Comparison of ENCODE assay signal across 8 cellular contexts in genomic region chr17:81701288-81702071, GRCh38. TPM values are rescaled to one million over a fixed set of nuclear protein-coding genes. Genes with fewer than 3 reads are reported as not detected.
A peak's percentile ranks its signal among the peaks of the same experiment; 100 is the strongest.
DNase-seq lines count a peak whose midpoint lies in the region; ATAC-seq and TF ChIP-seq lines count a peak whose summit lies in the region.

No MANE protein-coding gene starts in this region.

- TF ChIP-seq CTCF in hepatocyte (IDR thresholded peaks at IDR 0.05; ENCODE audit: poor library complexity): peak; percentile 9

- no peaks in the 10 kb centered on the region for H3K9me3 Mint-ChIP-seq in activated naive CD4-positive, alpha-beta T cell treated with anti-CD3 and anti-CD28 coated beads, Interleukin-2, amount 50 U/mL, for 24 hours

- H3K79me2 ChIP-seq in hepatocyte: peaks cover 79% of the 10 kb centered on the region

- no peak for DNase-seq in activated naive CD4-positive, alpha-beta T cell (lab: John Stamatoyannopoulos, UW)
- DNase-seq in T-helper 17 cell (no peak), hepatocyte (ENCODE audit: low spot score) (peak; percentile 40), H7 (no peak)

- H3K27ac ChIP-seq in hepatocyte: peak overlapping the region; percentile 97
- H3K27ac ChIP-seq in thymus (ENCODE audit: low read depth): no peak overlapping the region

- H3K4me1 ChIP-seq in hepatocyte (ENCODE audit: insufficient read depth) (peaks cover 18% of the 10 kb centered on the region), thymus (ENCODE audit: control insufficient read depth, insufficient read depth, low read length) (peaks cover 18% of the 10 kb centered on the region)

- H3K27me3 ChIP-seq in hepatocyte (no peaks in the 10 kb centered on the region), thymus (ENCODE audit: control insufficient read depth, insufficient read depth) (no peaks in the 10 kb centered on the region), H7 (ENCODE audit: control insufficient read depth, insufficient read depth, low read length) (no peaks in the 10 kb centered on the region)

- no peaks in the 10 kb centered on the region for H3K9me3 ChIP-seq in T-helper 17 cell (ENCODE audit: control insufficient read depth, low read length, poor library complexity, severe bottlenecking)
- no peaks in the 10 kb centered on the region for H3K9me3 ChIP-seq in hepatocyte (ENCODE audit: low read depth)
- no peaks in the 10 kb centered on the region for H3K9me3 ChIP-seq in thymus (ENCODE audit: control insufficient read depth)

- 86% methylated on average over 23 of the region's 23 CpGs for WGBS in hepatocyte (ENCODE audit: low lambda C conversion rate, missing lambda C conversion rate)
- WGBS in thymus: 89% methylated on average over 23 of the region's 23 CpGs

- H3K4me3 ChIP-seq in hepatocyte (peak overlapping the region; percentile 72), thymus (ENCODE audit: low read length) (peak overlapping the region; percentile 96), H7 (ENCODE audit: insufficient read depth, low read depth, low read length) (no peak overlapping the region; the same call in 1 of the 2 replicates)

- no peak for ATAC-seq in T-helper 17 cell
- no peak for ATAC-seq in GM19467 (IDR thresholded peaks at IDR 0.05; ENCODE audit: unreplicated experiment)
- ATAC-seq in GM21576 (IDR thresholded peaks at IDR 0.05; ENCODE audit: unreplicated experiment): no peak

- H3K36me3 ChIP-seq in hepatocyte (replicated peaks; ENCODE audit: insufficient read depth, low read depth) (no peaks in the 10 kb centered on the region), thymus (ENCODE audit: control insufficient read depth, insufficient read depth) (peaks cover 60% of the 10 kb centered on the region), H7 (replicated peaks; ENCODE audit: control insufficient read depth, insufficient read depth, low read length) (peaks cover 22% of the 10 kb centered on the region)

- H3K4me3 Mint-ChIP-seq in activated naive CD4-positive, alpha-beta T cell treated with anti-CD3 and anti-CD28 coated beads, Interleukin-2, amount 50 U/mL, for 24 hours: peak overlapping the region; percentile 95
- H3K4me3 Mint-ChIP-seq in T-helper 17 cell: peak overlapping the region; percentile 39

- H3K4me2 ChIP-seq in hepatocyte: peak overlapping the region; percentile 94

- H3K36me3 Mint-ChIP-seq in activated naive CD4-positive, alpha-beta T cell treated with anti-CD3 and anti-CD28 coated beads, Interleukin-2, amount 50 U/mL, for 24 hours: peaks cover 5% of the 10 kb centered on the region
- H3K36me3 Mint-ChIP-seq in T-helper 17 cell (ENCODE audit: low read depth): peaks cover 2% of the 10 kb centered on the region

- peaks cover 23% of the 10 kb centered on the region for H3K4me1 Mint-ChIP-seq in activated naive CD4-positive, alpha-beta T cell treated with anti-CD3 and anti-CD28 coated beads, Interleukin-2, amount 50 U/mL, for 24 hours
- H3K4me1 Mint-ChIP-seq in T-helper 17 cell: peaks cover 18% of the 10 kb centered on the region

- H3K27ac Mint-ChIP-seq in activated naive CD4-positive, alpha-beta T cell treated with anti-CD3 and anti-CD28 coated beads, Interleukin-2, amount 50 U/mL, for 24 hours: no peak overlapping the region
- H3K27ac Mint-ChIP-seq in T-helper 17 cell: peak overlapping the region; percentile 91

- H3K9me2 ChIP-seq in hepatocyte (replicated peaks; ENCODE audit: insufficient read depth): no peaks in the 10 kb centered on the region

- no peaks in the 10 kb centered on the region for H3K27me3 Mint-ChIP-seq in activated naive CD4-positive, alpha-beta T cell treated with anti-CD3 and anti-CD28 coated beads, Interleukin-2, amount 50 U/mL, for 24 hours
- no peaks in the 10 kb centered on the region for H3K27me3 Mint-ChIP-seq in T-helper 17 cell

- H4K20me1 ChIP-seq in hepatocyte (ENCODE audit: insufficient read depth, poor library complexity, severe bottlenecking): peaks cover 16% of the 10 kb centered on the region

- no peak overlapping the region for H2AFZ ChIP-seq in hepatocyte

RNA-seq across cellular contexts. Expression of gene MRPL12, which starts 1.7 kb away (rescaled TPM):
- total RNA-seq in T-helper 17 cell: 10 to 100 TPM; 21.4 to 21.8 TPM
- 24.5 and 37.0 TPM in 2 replicates for total RNA-seq in hepatocyte
- polyA plus RNA-seq in hepatocyte: 94.6 and 96.1 TPM in 2 replicates
- polyA plus RNA-seq in thymus: 59.7 TPM
- 32.3 and 35.9 TPM in 2 replicates for total RNA-seq in H7 (2014; rRNA removed; shearing (Covaris generic))

RNA-seq across cellular contexts. Expression of gene SLC25A10, which starts 10.6 kb away (rescaled TPM):
- total RNA-seq in T-helper 17 cell: 1 to 10 TPM; 3.4 TPM
- total RNA-seq in hepatocyte: 27.5 and 31.3 TPM in 2 replicates
- 34.8 and 53.2 TPM in 2 replicates for polyA plus RNA-seq in hepatocyte
- polyA plus RNA-seq in thymus: 11.9 TPM
- total RNA-seq in H7 (2014; rRNA removed; shearing (Covaris generic)): 50.6 and 56.7 TPM in 2 replicates

RNA-seq across cellular contexts. Expression of gene HGS, which starts 17.7 kb away (rescaled TPM):
- total RNA-seq in T-helper 17 cell: 100 to 1,000 TPM; 111 to 121 TPM
- 47.3 and 59.2 TPM in 2 replicates for total RNA-seq in hepatocyte
- polyA plus RNA-seq in hepatocyte: 128 and 142 TPM in 2 replicates
- polyA plus RNA-seq in thymus: 157 TPM
- total RNA-seq in H7 (2014; rRNA removed; shearing (Covaris generic)): 119 and 133 TPM in 2 replicates

RNA-seq across cellular contexts. Expression of gene ARL16, which starts 17.9 kb away (rescaled TPM):
- 10 to 100 TPM; 10.5 to 34.0 TPM for total RNA-seq in T-helper 17 cell
- 34.2 and 38.8 TPM in 2 replicates for total RNA-seq in hepatocyte
- 64.6 and 70.6 TPM in 2 replicates for polyA plus RNA-seq in hepatocyte
- 129 TPM for polyA plus RNA-seq in thymus
- 47.4 and 74.6 TPM in 2 replicates for total RNA-seq in H7 (2014; rRNA removed; shearing (Covaris generic))

RNA-seq across cellular contexts. Expression of gene CCDC137, which starts 34.9 kb away (rescaled TPM):
- 10 to 100 TPM; 15.0 to 18.4 TPM for total RNA-seq in T-helper 17 cell
- total RNA-seq in hepatocyte: 8.3 and 9.1 TPM in 2 replicates
- polyA plus RNA-seq in hepatocyte: 20.5 and 23.0 TPM in 2 replicates
- polyA plus RNA-seq in thymus: 42.5 TPM
- total RNA-seq in H7 (2014; rRNA removed; shearing (Covaris generic)): 40.7 and 49.7 TPM in 2 replicates
